In the genomic region with DNA sequence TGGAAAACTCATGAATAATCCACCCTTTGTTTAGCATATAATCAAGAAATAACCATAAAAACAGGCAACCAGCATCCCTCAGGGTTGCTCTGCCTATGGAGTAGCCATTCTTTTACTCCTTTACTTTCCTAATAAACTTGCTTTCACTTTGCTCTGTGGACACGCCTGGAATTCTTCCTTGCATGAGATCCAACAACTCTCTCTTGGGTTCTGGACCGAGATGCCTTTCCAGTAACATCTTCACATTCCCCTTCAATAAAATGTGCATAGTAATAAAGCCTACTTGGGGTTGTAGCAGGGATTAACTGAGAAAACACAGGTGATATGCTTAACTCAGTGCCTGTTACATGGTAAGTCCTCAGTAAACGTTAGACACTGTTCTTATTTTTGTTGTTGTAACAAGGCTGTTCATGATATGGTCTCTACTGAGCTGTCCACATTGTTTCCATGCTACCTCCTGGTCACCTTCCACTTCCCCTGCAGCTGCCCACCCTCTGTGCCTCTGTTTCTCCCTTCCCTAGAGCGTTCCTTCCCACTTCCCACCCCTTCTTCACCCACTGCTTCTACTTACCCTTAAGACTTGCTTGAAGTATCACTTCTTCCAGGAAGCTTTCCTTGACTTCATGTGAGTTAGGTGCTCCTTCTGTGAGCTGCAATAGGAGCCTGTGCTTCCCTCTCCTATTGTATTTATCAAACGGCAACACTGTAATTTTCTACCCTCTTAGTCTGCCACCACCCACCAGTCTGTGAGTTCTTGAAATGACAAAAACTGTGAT, we compare ENCODE assay signal across 25 cellular contexts.
"Had no signal": no experiment of that assay in that cellular context is flagged by ENCODE, and none has a peak within 500 bp of the region (broad histone marks: within the 10 kb centered on the region; RNA-seq: fewer than 3 reads in every experiment).

No MANE protein-coding gene starts in this region.

- H3K9me3 Mint-ChIP-seq: activated naive CD8-positive, alpha-beta T cell treated with anti-CD3 and anti-CD28 coated beads, Interleukin-2, amount 50 U/mL, for 24 hours; WTC11 had no signal

- H3K36me3 ChIP-seq: brain microvascular endothelial cell, left ventricle myocardium inferior, right atrium auricular region, tibial artery had no signal

- H3K4me2 ChIP-seq: smooth muscle cell had no signal

- H3K4me1 ChIP-seq: right atrium auricular region, tibial artery had no signal

- H3K9me3 ChIP-seq: left ventricle myocardium inferior, right atrium auricular region, tibial artery had no signal

- H3K27ac ChIP-seq: brain microvascular endothelial cell, dorsolateral prefrontal cortex, foreskin keratinocyte, left ventricle myocardium inferior, right atrium auricular region, tibial artery had no signal

- H3K36me3 Mint-ChIP-seq: WTC11 had no signal

- H3K27ac Mint-ChIP-seq: activated CD4-positive, alpha-beta memory T cell treated with anti-CD3 and anti-CD28 coated beads, Interleukin-2, amount 10 ng/mL, durations not matched to agents 7 days and 5 days; activated CD4-positive, alpha-beta T cell treated with anti-CD3 and anti-CD28 coated beads for 36 hours; activated CD8-positive, alpha-beta memory T cell treated with anti-CD3 and anti-CD28 coated beads, Interleukin-2, amount 10 ng/mL, durations not matched to agents 7 days and 5 days; activated naive CD8-positive, alpha-beta T cell treated with anti-CD3 and anti-CD28 coated beads, Interleukin-2, amount 50 U/mL, for 24 hours; activated T-helper 17 cell treated with anti-CD3 and anti-CD28 coated beads, Interleukin-2, amount 50 U/mL, for 72 hours; WTC11 had no signal

- ATAC-seq: activated CD8-positive, alpha-beta memory T cell treated with anti-CD3 and anti-CD28 coated beads, Interleukin-2, amount 10 ng/mL, durations not matched to agents 7 days and 5 days; activated naive CD8-positive, alpha-beta T cell treated with anti-CD3 and anti-CD28 coated beads, Interleukin-2, amount 50 U/mL, for 24 hours; foreskin keratinocyte; WTC11 had no signal

- H3K4me3 Mint-ChIP-seq: activated CD4-positive, alpha-beta T cell treated with anti-CD3 and anti-CD28 coated beads for 36 hours; activated CD8-positive, alpha-beta memory T cell treated with anti-CD3 and anti-CD28 coated beads, Interleukin-2, amount 10 ng/mL, durations not matched to agents 7 days and 5 days; activated naive CD8-positive, alpha-beta T cell treated with anti-CD3 and anti-CD28 coated beads, Interleukin-2, amount 50 U/mL, for 24 hours; activated T-helper 17 cell treated with anti-CD3 and anti-CD28 coated beads, Interleukin-2, amount 50 U/mL, for 72 hours; T-helper 2 cell treated with Interferon-gamma antibody and Interleukin-4, amounts not matched to agents 5 μg/mL and 100 μg/mL, for 36 hours; WTC11 had no signal

- H3K27me3 ChIP-seq: brain microvascular endothelial cell, dorsolateral prefrontal cortex, foreskin keratinocyte, right atrium auricular region, tibial artery had no signal

- H3K4me3 ChIP-seq: dorsolateral prefrontal cortex, left ventricle myocardium inferior, right atrium auricular region, smooth muscle cell, tibial artery had no signal

- DNase-seq: activated CD4-positive, alpha-beta T cell treated with anti-CD3 and anti-CD28 coated beads for 36 hours; activated CD8-positive, alpha-beta memory T cell treated with anti-CD3 and anti-CD28 coated beads, Interleukin-2, amount 10 ng/mL, durations not matched to agents 7 days and 5 days; activated naive CD4-positive, alpha-beta T cell treated with Interleukin-2 at 50 U/mL for 16 hours; activated naive CD8-positive, alpha-beta T cell treated with anti-CD3 and anti-CD28 coated beads, Interleukin-2, amount 50 U/mL, for 24 hours; activated T-cell treated with anti-CD3 and anti-CD28 coated beads, Interleukin-2, amount 50 U/mL, for 1 hour; aorta; brain microvascular endothelial cell; central memory CD4-positive, alpha-beta T cell; dorsolateral prefrontal cortex; foreskin keratinocyte; kidney glomerular epithelial cell; left ventricle myocardium inferior; stimulated activated CD8-positive, alpha-beta memory T cell treated with anti-CD3 and anti-CD28 coated beads, Interleukin-4, amount 100 ng/mL, for 48 hours; stimulated activated naive CD8-positive, alpha-beta T cell treated with anti-CD3 and anti-CD28 coated beads, Interleukin-15, Interleukin-2, amounts not matched to agents 100 U/mL and 50 U/mL, for 24 hours; substantia nigra; tibial artery had no signal

- H3K27me3 Mint-ChIP-seq: activated CD4-positive, alpha-beta memory T cell treated with anti-CD3 and anti-CD28 coated beads, Interleukin-2, amount 10 ng/mL, durations not matched to agents 7 days and 5 days; activated CD4-positive, alpha-beta T cell treated with anti-CD3 and anti-CD28 coated beads for 36 hours; activated CD8-positive, alpha-beta memory T cell treated with anti-CD3 and anti-CD28 coated beads, Interleukin-2, amount 10 ng/mL, durations not matched to agents 7 days and 5 days; activated naive CD8-positive, alpha-beta T cell treated with anti-CD3 and anti-CD28 coated beads, Interleukin-2, amount 50 U/mL, for 24 hours; activated T-helper 17 cell treated with anti-CD3 and anti-CD28 coated beads, Interleukin-2, amount 50 U/mL, for 72 hours; progenitor cell of endocrine pancreas had no signal

- FAIRE-seq: colon, urothelium cell line had no signal
